ENCODE assay signal across 15 cellular contexts in genomic region chr9:127818574-127818973, GRCh38. TPM values are rescaled to one million over a fixed set of nuclear protein-coding genes. Genes with fewer than 3 reads are reported as not detected.
A peak's percentile ranks its signal among the peaks of the same experiment; 100 is the strongest.
DNase-seq lines count a peak whose midpoint lies in the region; ATAC-seq and TF ChIP-seq lines count a peak whose summit lies in the region.
"Had no signal": no experiment of that assay in that cellular context is flagged by ENCODE, and none has a peak within 500 bp of the region (broad histone marks: within the 10 kb centered on the region; RNA-seq: fewer than 3 reads in every experiment).

No MANE protein-coding gene starts in this region.

- ATAC-seq in activated naive CD4-positive, alpha-beta T cell treated with anti-CD3 and anti-CD28 coated beads, Interleukin-2, amount 50 U/mL, for 72 hours: no peak
- ATAC-seq in stimulated activated naive B cell treated with anti-CD40 and anti-IgM and Interleukin-4, amounts not matched to agents 10 μg/mL and 1 μg/mL and 100 μg/mL, for 72 hours (replicated peaks): no peak

- no peak for DNase-seq in activated naive CD4-positive, alpha-beta T cell treated with anti-CD3 and anti-CD28 coated beads, Interleukin-2, amount 50 U/mL, for 72 hours (ENCODE audit: low spot score in 2 of 2)
- DNase-seq in activated naive CD4-positive, alpha-beta T cell (lab: John Stamatoyannopoulos, UW): no peak
- no peak for DNase-seq in WERI-Rb-1
- DNase-seq in neural crest cell (ENCODE audit: low read depth, low spot score): no peak
- no peak for DNase-seq in stimulated activated naive B cell treated with anti-CD40 and anti-IgM and Interleukin-4, amounts not matched to agents 10 μg/mL and 1 μg/mL and 100 μg/mL, for 72 hours
- DNase-seq in T1000 (lab: John Stamatoyannopoulos, UW): no peak
- no peak for DNase-seq in HK-2 (ENCODE audit: unreplicated experiment)
- DNase-seq: Caco-2, DMS53, H7, Kasumi-1, NCI-H1105 treated with DMSO at 0.1 percent for 48 hours, NCI-H187 treated with DMSO at 0.1 percent for 48 hours had no signal

- TF ChIP-seq CTCF in WERI-Rb-1 (IDR thresholded peaks at IDR 0.05; ENCODE audit: low read depth, low read length): no peak
- no peak for TF ChIP-seq CTCF in neural crest cell (conservative IDR thresholded peaks at IDR 0.05)

- H3K9me3 ChIP-seq in WERI-Rb-1 (ENCODE audit: severe bottlenecking): no peaks in the 10 kb centered on the region
- H3K9me3 ChIP-seq: A549, Caco-2 had no signal

- H3K27me3 Mint-ChIP-seq in neural crest cell (ENCODE audit: low read depth): no peaks in the 10 kb centered on the region
- no peaks in the 10 kb centered on the region for H3K27me3 Mint-ChIP-seq in stimulated activated naive B cell treated with anti-CD40 and anti-IgM and Interleukin-4, amounts not matched to agents 10 μg/mL and 1 μg/mL and 100 μg/mL, for 72 hours

- H3K36me3 ChIP-seq in WERI-Rb-1: peaks cover 32% of the 10 kb centered on the region

- H3K4me3 ChIP-seq in WERI-Rb-1 (ENCODE audit: low read depth, low read length): no peak overlapping the region
- H3K4me3 ChIP-seq: A549 had no signal

- no peaks in the 10 kb centered on the region for H3K27me3 ChIP-seq in WERI-Rb-1 (ENCODE audit: insufficient read depth, low read depth, severe bottlenecking)

- H3K4me3 Mint-ChIP-seq in neural crest cell: no peak overlapping the region
- peak overlapping the region in 1 of 2 donors; percentile 44 for H3K4me3 Mint-ChIP-seq in stimulated activated naive B cell treated with anti-CD40 and anti-IgM and Interleukin-4, amounts not matched to agents 10 μg/mL and 1 μg/mL and 100 μg/mL, for 72 hours
- H3K4me3 Mint-ChIP-seq: CD14-positive monocyte had no signal

- peak overlapping the region; percentile 54 for H3K27ac ChIP-seq in WERI-Rb-1
- H3K27ac ChIP-seq: A549 had no signal

- H3K4me1 Mint-ChIP-seq in neural crest cell: peaks cover 10% of the 10 kb centered on the region
- peaks cover 7 to 8% of the 10 kb centered on the region in 2 donors for H3K4me1 Mint-ChIP-seq in stimulated activated naive B cell treated with anti-CD40 and anti-IgM and Interleukin-4, amounts not matched to agents 10 μg/mL and 1 μg/mL and 100 μg/mL, for 72 hours
- H3K4me1 Mint-ChIP-seq: CD14-positive monocyte had no signal

- H3K36me3 Mint-ChIP-seq in activated naive CD4-positive, alpha-beta T cell treated with anti-CD3 and anti-CD28 coated beads, Interleukin-2, amount 50 U/mL, for 72 hours: peaks cover 0 to 4% of the 10 kb centered on the region in 2 donors
- no peaks in the 10 kb centered on the region for H3K36me3 Mint-ChIP-seq in neural crest cell (ENCODE audit: low read depth)
- peaks cover 35 to 48% of the 10 kb centered on the region in 2 donors for H3K36me3 Mint-ChIP-seq in stimulated activated naive B cell treated with anti-CD40 and anti-IgM and Interleukin-4, amounts not matched to agents 10 μg/mL and 1 μg/mL and 100 μg/mL, for 72 hours

- peak overlapping the region; percentile 13 to 44 for H3K27ac Mint-ChIP-seq in activated naive CD4-positive, alpha-beta T cell treated with anti-CD3 and anti-CD28 coated beads, Interleukin-2, amount 50 U/mL, for 72 hours
- H3K27ac Mint-ChIP-seq in neural crest cell (ENCODE audit: unreplicated experiment): peak overlapping the region; percentile 13
- H3K27ac Mint-ChIP-seq in stimulated activated naive B cell treated with anti-CD40 and anti-IgM and Interleukin-4, amounts not matched to agents 10 μg/mL and 1 μg/mL and 100 μg/mL, for 72 hours: peak overlapping the region; percentile 86

- no peaks in the 10 kb centered on the region for H3K9me3 Mint-ChIP-seq in activated naive CD4-positive, alpha-beta T cell treated with anti-CD3 and anti-CD28 coated beads, Interleukin-2, amount 50 U/mL, for 72 hours
- no peaks in the 10 kb centered on the region for H3K9me3 Mint-ChIP-seq in neural crest cell
- no peaks in the 10 kb centered on the region for H3K9me3 Mint-ChIP-seq in stimulated activated naive B cell treated with anti-CD40 and anti-IgM and Interleukin-4, amounts not matched to agents 10 μg/mL and 1 μg/mL and 100 μg/mL, for 72 hours
- H3K9me3 Mint-ChIP-seq: CD14-positive monocyte had no signal

RNA-seq across cellular contexts. Expression of gene FPGS, which starts 15.9 kb away (rescaled TPM):
- 10 to 100 TPM; 64.8 to 73.8 TPM for total RNA-seq in activated naive CD4-positive, alpha-beta T cell treated with anti-CD3 and anti-CD28 coated beads, Interleukin-2, amount 50 U/mL, for 72 hours
- total RNA-seq in neural crest cell: 64.6 and 69.9 TPM in 2 replicates

RNA-seq across cellular contexts. Expression of gene CDK9, which starts 32.7 kb away (rescaled TPM):
- 10 to 100 TPM; 74.8 to 89.3 TPM for total RNA-seq in activated naive CD4-positive, alpha-beta T cell treated with anti-CD3 and anti-CD28 coated beads, Interleukin-2, amount 50 U/mL, for 72 hours
- 77.0 and 84.8 TPM in 2 replicates for total RNA-seq in neural crest cell

RNA-seq across cellular contexts. Expression of gene ENG, which starts 35.9 kb away (rescaled TPM):
- 10 to 100 TPM; 12.9 to 24.1 TPM for total RNA-seq in activated naive CD4-positive, alpha-beta T cell treated with anti-CD3 and anti-CD28 coated beads, Interleukin-2, amount 50 U/mL, for 72 hours
- 2.6 and 3.3 TPM in 2 replicates for total RNA-seq in neural crest cell

RNA-seq across cellular contexts. Expression of gene SH2D3C, which starts 40.1 kb away (rescaled TPM):
- 10 to 100 TPM; 39.3 to 39.5 TPM for total RNA-seq in activated naive CD4-positive, alpha-beta T cell treated with anti-CD3 and anti-CD28 coated beads, Interleukin-2, amount 50 U/mL, for 72 hours
- total RNA-seq in neural crest cell: 6.0 and 7.2 TPM in 2 replicates

RNA-seq across cellular contexts. Expression of gene AK1, which starts 58.9 kb away (rescaled TPM):
- total RNA-seq in activated naive CD4-positive, alpha-beta T cell treated with anti-CD3 and anti-CD28 coated beads, Interleukin-2, amount 50 U/mL, for 72 hours: 10 to 100 TPM; 19.0 to 31.3 TPM
- total RNA-seq in neural crest cell: 39.6 and 45.5 TPM in 2 replicates

Comparison
In these comparisons a context has a peak if more than half of its experiments do, and no peak if none do; other contexts are left out.
1. H3K27ac Mint-ChIP-seq: peak in every context shown above with its lines; median percentile 86 in stimulated activated naive B cell treated with anti-CD40 and anti-IgM and Interleukin-4, amounts not matched to agents 10 μg/mL and 1 μg/mL and 100 μg/mL, for 72 hours; 28 in activated naive CD4-positive, alpha-beta T cell treated with anti-CD3 and anti-CD28 coated beads, Interleukin-2, amount 50 U/mL, for 72 hours; 13 in neural crest cell.